In genomic region chr10:116124777-116125176, GRCh38 we compare ENCODE assay signal across 13 cellular contexts.
A peak's percentile ranks its signal among the peaks of the same experiment; 100 is the strongest.
DNase-seq lines count a peak whose midpoint lies in the region; ATAC-seq and TF ChIP-seq lines count a peak whose summit lies in the region.
"Had no signal": no experiment of that assay in that cellular context is flagged by ENCODE, and none has a peak within 500 bp of the region (broad histone marks: within the 10 kb centered on the region; RNA-seq: fewer than 3 reads in every experiment).

No MANE protein-coding gene starts in this region.

- no peak overlapping the region for H3K27ac ChIP-seq in H9 (ENCODE audit: insufficient read length, low read depth, low read length)
- H3K27ac ChIP-seq in endodermal cell (ENCODE audit: low read depth, low read length): no peak overlapping the region
- H3K27ac ChIP-seq in transverse colon: no peak overlapping the region
- H3K27ac ChIP-seq in PC-9: no peak overlapping the region
- H3K27ac ChIP-seq: C4-2B had no signal

- no peaks in the 10 kb centered on the region for H3K79me1 ChIP-seq in H9 (ENCODE audit: insufficient read depth, low read depth, low read length, poor library complexity, severe bottlenecking)

- H2BK120ac ChIP-seq in H9 (ENCODE audit: low read depth, low read length, poor library complexity, severe bottlenecking): no peak overlapping the region

- H2AFZ ChIP-seq in H9 (ENCODE audit: low read length): no peak overlapping the region
- H2AFZ ChIP-seq in PC-9: no peak overlapping the region

- H2BK12ac ChIP-seq in H9 (ENCODE audit: insufficient read length, low read depth, low read length): no peak overlapping the region

- BruUV-seq in PC-9 (replicated peaks; lab: Mats Ljungman, UMichigan): no TSS peak

- H4K5ac ChIP-seq in H9 (ENCODE audit: insufficient read length, low read depth, low read length): no peak overlapping the region

- no peak overlapping the region for H2BK15ac ChIP-seq in H9 (ENCODE audit: low read depth, low read length)

- H3K4me1 ChIP-seq in H9 (ENCODE audit: insufficient read depth, low read length) (peaks cover 2% of the 10 kb centered on the region; the same call in 1 of the 2 replicates), endodermal cell (ENCODE audit: control insufficient read depth, insufficient read depth, low read length) (no peaks in the 10 kb centered on the region), transverse colon (no peaks in the 10 kb centered on the region), PC-9 (replicated peaks; ENCODE audit: insufficient read depth) (no peaks in the 10 kb centered on the region)
- H3K4me1 ChIP-seq: Caco-2 had no signal

- no peak overlapping the region for H4K8ac ChIP-seq in H9 (replicated peaks; ENCODE audit: insufficient read length, low read depth, low read length)

- no peaks in the 10 kb centered on the region for H3K23me2 ChIP-seq in H9 (ENCODE audit: insufficient read length, low read depth, low read length, poor library complexity, severe bottlenecking)

- DNase-seq in H9 (peak; percentile 64), endodermal cell (peak; percentile 79), iPS DF 4.7 (ENCODE audit: extremely low read depth, low spot score) (peak; percentile 33), SK-N-DZ (ENCODE audit: low spot score) (no peak), transverse colon (no peak), PC-9 (no peak)
- DNase-seq: ACHN; Caco-2; CD4-positive, alpha-beta T cell; GOT3; HCEC 1CT had no signal

- H3F3A ChIP-seq in PC-9 (ENCODE audit: insufficient read depth, low read depth): no peaks in the 10 kb centered on the region

- H3K9me3 Mint-ChIP-seq in H9: peaks cover 0 to 4% of the 10 kb centered on the region in 2 experiments; a peak in 2 of 5 replicates
- H3K9me3 Mint-ChIP-seq in endodermal cell: no peaks in the 10 kb centered on the region

- H3K9me2 ChIP-seq in PC-9 (ENCODE audit: insufficient read depth): no peaks in the 10 kb centered on the region

- no peak overlapping the region for H3K23ac ChIP-seq in H9 (ENCODE audit: insufficient read length, low read depth, low read length)

- H3K4ac ChIP-seq in H9 (ENCODE audit: low read depth, low read length): no peak overlapping the region

- no peak overlapping the region for H4K91ac ChIP-seq in H9 (ENCODE audit: insufficient read length, low read depth, low read length)

- H3K36me3 Mint-ChIP-seq in H9 (ENCODE audit: insufficient read depth in 1 of 3, low read depth in 3 of 3) (no peaks in the 10 kb centered on the region), endodermal cell (ENCODE audit: low read depth) (no peaks in the 10 kb centered on the region)

- no peak for TF ChIP-seq POLR2A in transverse colon (IDR thresholded peaks at IDR 0.05)

- H3K4me3 Mint-ChIP-seq in H9 (no peak overlapping the region), endodermal cell (no peak overlapping the region)
- H3K4me3 Mint-ChIP-seq: CD4-positive, alpha-beta T cell had no signal

- CTCF ChIA-PET in PC-9 (lab: Charles Lee): no interaction called here

- H3K18ac ChIP-seq in H9 (ENCODE audit: insufficient read length, low read depth, low read length): no peak overlapping the region

- POLR2A ChIA-PET in PC-9 (lab: Charles Lee; ENCODE audit: unreplicated experiment): no interaction called here

- no peak overlapping the region for H3K4me2 ChIP-seq in H9 (ENCODE audit: insufficient read depth, insufficient read length, low read length)
- no peak overlapping the region for H3K4me2 ChIP-seq in PC-9

- intact Hi-C loops in transverse colon (cut with DNase I; ENCODE audit: low total_unique reads): no loop called here
- intact Hi-C loops in PC-9 (cut with micrococcal nuclease; ENCODE audit: unreplicated experiment): no loop called here

- H3K36me3 ChIP-seq in endodermal cell (ENCODE audit: control insufficient read depth, insufficient read depth, low read length): no peaks in the 10 kb centered on the region
- no peaks in the 10 kb centered on the region for H3K36me3 ChIP-seq in transverse colon
- H3K36me3 ChIP-seq in PC-9 (ENCODE audit: low read depth): no peaks in the 10 kb centered on the region

- H3K27me3 ChIP-seq in H9 (ENCODE audit: insufficient read depth, low read length) (no peaks in the 10 kb centered on the region), endodermal cell (ENCODE audit: control insufficient read depth, insufficient read depth, low read length, poor library complexity, severe bottlenecking) (no peaks in the 10 kb centered on the region), transverse colon (no peaks in the 10 kb centered on the region), PC-9 (ENCODE audit: insufficient read depth, low read depth) (peaks cover 14% of the 10 kb centered on the region; the same call in 1 of the 2 replicates)

- H3K4me3 ChIP-seq in endodermal cell (ENCODE audit: low read length) (no peak overlapping the region), transverse colon (no peak overlapping the region), PC-9 (no peak overlapping the region)

- TF ChIP-seq CTCF in H9 (conservative IDR thresholded peaks at IDR 0.05) (no peak), endodermal cell (conservative IDR thresholded peaks at IDR 0.05) (no peak), transverse colon (IDR thresholded peaks at IDR 0.05) (no peak), PC-9 (conservative IDR thresholded peaks at IDR 0.05) (no peak)

- no peak for TF ChIP-seq EP300 in transverse colon (IDR thresholded peaks at IDR 0.05; ENCODE audit: low read depth)

- H3K9me3 ChIP-seq in H9 (ENCODE audit: control insufficient read depth, low read depth, low read length) (no peaks in the 10 kb centered on the region), endodermal cell (ENCODE audit: control insufficient read depth, low read length) (no peaks in the 10 kb centered on the region), transverse colon (peaks cover 0 to 3% of the 10 kb centered on the region in 2 donors), PC-9 (ENCODE audit: insufficient read depth, low read depth) (no peaks in the 10 kb centered on the region)

- no peak overlapping the region for H3K9ac ChIP-seq in H9 (ENCODE audit: extremely low read depth, insufficient read length, low read length)
- H3K9ac ChIP-seq in endodermal cell (ENCODE audit: extremely low read depth, low read length, poor library complexity, severe bottlenecking): no peak overlapping the region

- no peak overlapping the region for H3K14ac ChIP-seq in H9 (ENCODE audit: insufficient read depth, low read length)

- H4K20me1 ChIP-seq in H9 (ENCODE audit: control insufficient read depth, insufficient read depth, insufficient read length): no peaks in the 10 kb centered on the region
- H4K20me1 ChIP-seq in PC-9 (ENCODE audit: insufficient read depth): no peaks in the 10 kb centered on the region

- ATAC-seq in GM18870 (IDR thresholded peaks at IDR 0.05; ENCODE audit: unreplicated experiment): no peak

- no peak overlapping the region for H2BK5ac ChIP-seq in H9 (ENCODE audit: insufficient read length, low read length)

- in situ Hi-C loops in transverse colon (cut with MboI; ENCODE audit: low pct_ligation_motif_present in 1 of 4, low pct_unique_long_range_greater_than_20kb in 1 of 4, low sequenced_read_pairs in 3 of 4): no loop called here

- H3K56ac ChIP-seq in H9 (ENCODE audit: insufficient read length, low read depth, low read length): no peak overlapping the region

- no peak overlapping the region for H3K27ac Mint-ChIP-seq in H9
- no peak overlapping the region for H3K27ac Mint-ChIP-seq in endodermal cell
- H3K27ac Mint-ChIP-seq: CD4-positive, alpha-beta T cell had no signal

- no CpG with 5 or more reads among the region's 4 CpGs for WGBS in H9 (ENCODE audit: extremely low coverage, insufficient read length, low lambda C conversion rate)
- WGBS in endodermal cell (ENCODE audit: insufficient coverage in 1 of 2, insufficient read length in 1 of 2), 2 experiments: 64 to 68% methylated on average over 4 of the region's 4 CpGs
- 47 to 70% methylated on average over 2 to 4 of the region's 4 CpGs for WGBS in transverse colon (ENCODE audit: low coverage in 1 of 2), 2 donors

- H3K4me1 Mint-ChIP-seq in H9: peaks cover 17 to 22% of the 10 kb centered on the region in 2 experiments
- no peaks in the 10 kb centered on the region for H3K4me1 Mint-ChIP-seq in endodermal cell

- H2BK20ac ChIP-seq in H9 (ENCODE audit: low read depth, low read length, poor library complexity, severe bottlenecking): no peak overlapping the region

- no peak overlapping the region for H3T11ph ChIP-seq in H9 (ENCODE audit: low read length)

- H3K79me2 ChIP-seq in H9 (ENCODE audit: insufficient read depth, low read length) (no peaks in the 10 kb centered on the region), PC-9 (ENCODE audit: low read depth) (no peaks in the 10 kb centered on the region)

- peaks cover 75% of the 10 kb centered on the region for H3K27me3 Mint-ChIP-seq in H9 (ENCODE audit: low read depth)
- peaks cover 35% of the 10 kb centered on the region for H3K27me3 Mint-ChIP-seq in endodermal cell (ENCODE audit: insufficient read depth)
- H3K27me3 Mint-ChIP-seq: CD4-positive, alpha-beta T cell had no signal

- H2AK5ac ChIP-seq in H9 (ENCODE audit: insufficient read length, low read length): no peak overlapping the region

Comparison
In these comparisons a context has a peak if more than half of its experiments do, and no peak if none do; other contexts are left out.
1. DNase-seq: peak in H9 (single experiment), endodermal cell (single experiment) and iPS DF 4.7 (single experiment); none in SK-N-DZ (single experiment), transverse colon (single experiment) and PC-9 (0 of 2).